Comparison of ENCODE assay signal across 1 cellular context in the genomic region with DNA sequence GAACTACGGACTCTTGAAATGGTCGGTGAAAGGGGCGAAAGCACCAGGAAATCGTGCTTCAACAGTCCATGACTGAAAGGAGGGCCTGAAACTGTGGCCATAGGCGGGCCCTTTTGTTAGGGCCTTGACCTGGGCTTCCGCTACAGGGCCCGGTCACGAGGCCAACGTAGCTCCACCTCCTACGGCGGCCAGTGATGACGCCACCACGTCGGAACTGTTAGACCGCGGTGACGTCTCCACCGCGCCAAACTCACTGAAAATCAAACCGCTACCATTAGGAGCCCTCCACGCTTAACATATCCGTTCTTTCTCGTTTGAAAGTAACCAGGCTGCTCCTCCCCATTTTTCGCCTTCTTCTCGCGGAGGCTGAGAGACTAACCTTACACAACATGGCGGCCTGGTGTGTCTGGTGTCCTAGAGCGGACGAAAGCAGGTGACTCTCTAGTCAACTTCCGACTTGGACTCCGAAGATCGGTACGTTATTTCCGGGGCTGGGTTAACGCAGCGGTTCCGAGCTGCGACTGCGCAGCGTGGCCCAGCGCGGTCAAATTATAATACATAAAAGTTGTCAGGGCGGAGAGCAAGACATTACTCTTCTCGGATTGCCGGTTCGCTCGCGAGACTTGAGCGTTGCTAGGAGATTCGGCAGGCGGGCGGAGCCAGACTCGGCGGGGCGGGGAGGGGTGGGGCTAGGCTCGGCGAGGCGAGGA.
TF ChIP-seq lines count a peak whose summit lies in the region.

No MANE protein-coding gene starts in this region.

TF ChIP-seq in SK-N-SH, 30 proteins besides CTCF, POLR2A, EP300 and RAD21 (continued from another document):
- peak; percentile 98 for TF ChIP-seq GABPA (IDR thresholded peaks at IDR 0.05; ENCODE audit: low read depth)
- TF ChIP-seq NRF1 (IDR thresholded peaks at IDR 0.05; ENCODE audit: low read depth, low read length): peak; percentile 98
- no peak for TF ChIP-seq TEAD4 (IDR thresholded peaks at IDR 0.05; ENCODE audit: borderline replicate concordance, insufficient read depth)
- 0 out of 2 replicates have a peak, but pooled peaks have one; percentile 8 for TF ChIP-seq FOXJ3 (CRISPR knock-in tag; IDR thresholded peaks at IDR 0.05)
- peak; percentile 94 for TF ChIP-seq ZBTB33 (IDR thresholded peaks at IDR 0.05; ENCODE audit: borderline replicate concordance, low read depth)
- TF ChIP-seq ELF1 (IDR thresholded peaks at IDR 0.05): peak; percentile 92
- peak; percentile 99 for TF ChIP-seq CHD2 (IDR thresholded peaks at IDR 0.05; ENCODE audit: low read length, partially characterized antibody)
- no peak for TF ChIP-seq MEF2A (IDR thresholded peaks at IDR 0.05; ENCODE audit: borderline replicate concordance, low read depth)
- no peak; the same call in 1 of the 2 replicates for TF ChIP-seq RFX5 (IDR thresholded peaks at IDR 0.05; ENCODE audit: low read length)
- TF ChIP-seq TCF12 (IDR thresholded peaks at IDR 0.05): no peak; the same call in 1 of the 2 replicates
- TF ChIP-seq MXI1 (IDR thresholded peaks at IDR 0.05; ENCODE audit: low read depth, low read length): peak; percentile 61; the same call in 1 of the 2 replicates
- no peak for TF ChIP-seq SIN3A (IDR thresholded peaks at IDR 0.05; ENCODE audit: borderline replicate concordance, low read depth, low read length)
- TF ChIP-seq USF1 (IDR thresholded peaks at IDR 0.05; ENCODE audit: borderline replicate concordance, low read depth): peak; percentile 93
- TF ChIP-seq POLR2AphosphoS5 (IDR thresholded peaks at IDR 0.05; ENCODE audit: low read depth, low read length): peak; percentile 94
- TF ChIP-seq RCOR1 (IDR thresholded peaks at IDR 0.05; ENCODE audit: low read length): peak; percentile 20
- peak; percentile 5; the same call in 1 of the 2 replicates for TF ChIP-seq FOSL2 (IDR thresholded peaks at IDR 0.05; ENCODE audit: borderline replicate concordance, low read depth)
- TF ChIP-seq NFIC (IDR thresholded peaks at IDR 0.05; ENCODE audit: borderline replicate concordance): no peak
- TF ChIP-seq REST (IDR thresholded peaks at IDR 0.05; ENCODE audit: low read depth, low read length): peak; percentile 39; the same call in 1 of the 2 replicates
- no peak for TF ChIP-seq FOXM1 (IDR thresholded peaks at IDR 0.05; ENCODE audit: low read depth)
- TF ChIP-seq, protein P1, sequence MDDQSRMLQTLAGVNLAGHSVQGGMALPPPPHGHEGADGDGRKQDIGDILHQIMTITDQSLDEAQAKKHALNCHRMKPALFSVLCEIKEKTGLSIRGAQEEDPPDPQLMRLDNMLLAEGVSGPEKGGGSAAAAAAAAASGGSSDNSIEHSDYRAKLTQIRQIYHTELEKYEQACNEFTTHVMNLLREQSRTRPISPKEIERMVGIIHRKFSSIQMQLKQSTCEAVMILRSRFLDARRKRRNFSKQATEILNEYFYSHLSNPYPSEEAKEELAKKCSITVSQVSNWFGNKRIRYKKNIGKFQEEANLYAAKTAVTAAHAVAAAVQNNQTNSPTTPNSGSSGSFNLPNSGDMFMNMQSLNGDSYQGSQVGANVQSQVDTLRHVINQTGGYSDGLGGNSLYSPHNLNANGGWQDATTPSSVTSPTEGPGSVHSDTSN (IDR thresholded peaks at IDR 0.05): no peak; the same call in 1 of the 2 replicates
